Comparison of ENCODE assay signal across 8 cellular contexts in genomic region chr11:67508486-67509121, GRCh38. TPM values are rescaled to one million over a fixed set of nuclear protein-coding genes. Genes with fewer than 3 reads are reported as not detected.
A peak's percentile ranks its signal among the peaks of the same experiment; 100 is the strongest.
DNase-seq lines count a peak whose midpoint lies in the region; ATAC-seq, FAIRE-seq and TF ChIP-seq lines count a peak whose summit lies in the region.

No MANE protein-coding gene starts in this region.

- H3K9me1 ChIP-seq in endothelial cell of umbilical vein (replicated peaks; ENCODE audit: control insufficient read depth, extremely low read depth, insufficient read depth, low read length) = no peaks in the 10 kb centered on the region

- ATAC-seq in GM21423 (IDR thresholded peaks at IDR 0.05; ENCODE audit: unreplicated experiment) = peak; percentile 42

- DNase-seq in Caki2 (ENCODE audit: low read depth) = peak; percentile 92
- peak; percentile 97 for DNase-seq in NT2/D1 (ENCODE audit: low read depth, low spot score)
- DNase-seq in activated CD8-positive, alpha-beta memory T cell treated with anti-CD3 and anti-CD28 coated beads, Interleukin-2, amount 50 U/mL, for 4 hours = peak; percentile 99
- peak; percentile 97 for DNase-seq in endothelial cell of umbilical vein (ENCODE audit: low read depth, low spot score)
- DNase-seq in midbrain (lab: John Stamatoyannopoulos, UW) = peak; percentile 95
- DNase-seq in stimulated activated CD8-positive, alpha-beta memory T cell treated with anti-CD3 and anti-CD28 coated beads, Interleukin-15, amount 100 ng/mL, for 48 hours (ENCODE audit: low read depth in 2 of 2) = peak; percentile 96 to 98

- TF ChIP-seq CTCF in endothelial cell of umbilical vein (IDR thresholded peaks at IDR 0.05; ENCODE audit: extremely low read depth in 1 of 2, insufficient read depth in 1 of 2, low read depth in 1 of 2, low read length in 2 of 2) = no peak

- POLR2A ChIA-PET in endothelial cell of umbilical vein (lab: Charles Lee) = no interaction called here

- intact Hi-C loops in endothelial cell of umbilical vein (cut with micrococcal nuclease) = loop anchor here (1.0 to 10.0 kb wide), 7 partner anchors 39 to 244 kb away; partner anchors contain the start of genes GPR152, GRK2, GSTP1 and NDUFV1

- TF ChIP-seq POLR2A in endothelial cell of umbilical vein (IDR thresholded peaks at IDR 0.05; ENCODE audit: low read depth, low read length) = peak; percentile 56

- H3K27me3 ChIP-seq in HUES48 (ENCODE audit: control insufficient read depth, insufficient read depth, low read length) = peaks cover 4% of the 10 kb centered on the region; the same call in 1 of the 2 replicates
- peaks cover 10% of the 10 kb centered on the region for H3K27me3 ChIP-seq in NT2/D1 (ENCODE audit: insufficient read depth, insufficient read length)
- peaks cover 0 to 3% of the 10 kb centered on the region in 2 experiments for H3K27me3 ChIP-seq in endothelial cell of umbilical vein (ENCODE audit: control insufficient read depth in 2 of 2, insufficient read depth in 2 of 2, low read length in 2 of 2)

- TSS peak; percentile 71 for BruUV-seq in endothelial cell of umbilical vein (replicated peaks; lab: Mats Ljungman, UMichigan)

- H3K79me2 ChIP-seq in endothelial cell of umbilical vein (ENCODE audit: control insufficient read depth, insufficient read depth, low read length) = peaks cover 11% of the 10 kb centered on the region

- dilution Hi-C loops in endothelial cell of umbilical vein (cut with MboI; ENCODE audit: extremely low pct_ligation_motif_present, low sequenced_read_pairs) = no loop called here

- in situ Hi-C loops in Caki2 (cut with HindIII; ENCODE audit: low pct_unique_long_range_greater_than_20kb, low sequenced_read_pairs) = no loop called here

- no peak for FAIRE-seq in endothelial cell of umbilical vein (lab: Jason Lieb, UNC)

- peak overlapping the region; percentile 80 for H3K9ac ChIP-seq in HUES48 (ENCODE audit: low read depth, low read length)
- peak overlapping the region; percentile 86 for H3K9ac ChIP-seq in NT2/D1 (ENCODE audit: insufficient read length, low read depth)
- peak overlapping the region; percentile 85 for H3K9ac ChIP-seq in endothelial cell of umbilical vein (replicated peaks; ENCODE audit: extremely low read depth, insufficient read depth, low read length)

- no peaks in the 10 kb centered on the region for H3K9me3 ChIP-seq in HUES48 (ENCODE audit: control insufficient read depth, insufficient read depth, low read length)
- H3K9me3 ChIP-seq in NT2/D1 (ENCODE audit: insufficient read depth, low read length) = no peaks in the 10 kb centered on the region
- no peaks in the 10 kb centered on the region for H3K9me3 ChIP-seq in endothelial cell of umbilical vein (replicated peaks; ENCODE audit: control insufficient read depth, insufficient read depth, low read length)

- H3K4me1 ChIP-seq in HUES48 (ENCODE audit: control insufficient read depth, insufficient read depth, low read length) (peaks cover 18% of the 10 kb centered on the region), NT2/D1 (ENCODE audit: insufficient read depth, insufficient read length) (peaks cover 19% of the 10 kb centered on the region), endothelial cell of umbilical vein (ENCODE audit: control insufficient read depth, extremely low read depth, insufficient read depth, low read length) (peaks cover 36% of the 10 kb centered on the region)

- peak overlapping the region; percentile 87 for H3K4me3 ChIP-seq in HUES48 (ENCODE audit: low read depth, low read length)
- peak overlapping the region; percentile 97 for H3K4me3 ChIP-seq in NT2/D1 (ENCODE audit: insufficient read length, low read depth)
- H3K4me3 ChIP-seq in endothelial cell of umbilical vein (replicated peaks in 1 of 3; ENCODE audit: insufficient read depth in 1 of 3, low read depth in 1 of 3, low read length in 3 of 3) = peak overlapping the region; percentile 52 to 62 (median 53)

- H3K36me3 ChIP-seq in HUES48 (ENCODE audit: control insufficient read depth, insufficient read depth, low read length) (peaks cover 6% of the 10 kb centered on the region; the same call in 1 of the 2 replicates), NT2/D1 (ENCODE audit: insufficient read depth, insufficient read length, low read length) (peaks cover 12% of the 10 kb centered on the region), endothelial cell of umbilical vein (ENCODE audit: control insufficient read depth in 2 of 2, extremely low read depth in 1 of 2, insufficient read depth in 2 of 2, low read length in 2 of 2) (peaks cover 0 to 4% of the 10 kb centered on the region in 2 experiments)

- H3K27ac ChIP-seq in HUES48 (ENCODE audit: low read depth, low read length) = peak overlapping the region; percentile 94
- H3K27ac ChIP-seq in endothelial cell of umbilical vein (ENCODE audit: insufficient read depth, low read depth, low read length) = peak overlapping the region; percentile 83

- H4K20me1 ChIP-seq in endothelial cell of umbilical vein (replicated peaks; ENCODE audit: control insufficient read depth, extremely low read depth, insufficient read depth, low read length) = no peaks in the 10 kb centered on the region

- H2AFZ ChIP-seq in endothelial cell of umbilical vein (ENCODE audit: low read depth, low read length) = peak overlapping the region; percentile 92

- peak overlapping the region; percentile 75 for H3K4me2 ChIP-seq in endothelial cell of umbilical vein (ENCODE audit: insufficient read depth, low read length)

- CTCF ChIA-PET in endothelial cell of umbilical vein (lab: Charles Lee) = no interaction called here

TF ChIP-seq in endothelial cell of umbilical vein, 7 proteins besides CTCF, POLR2A, EP300 and RAD21 (continues in another document):
- peak; percentile 75 for TF ChIP-seq POLR2AphosphoS5 (IDR thresholded peaks at IDR 0.05; ENCODE audit: insufficient read depth, low read depth, low read length)
- peak; percentile 62 for TF ChIP-seq MAX (IDR thresholded peaks at IDR 0.05; ENCODE audit: insufficient read depth, insufficient read length)

RNA-seq across cellular contexts. Expression of gene CDK2AP2, which starts 0.6 kb away (rescaled TPM):
- total RNA-seq in Caki2 (2014; rRNA removed; shearing (Covaris generic); ENCODE audit: low replicate concordance) = 43.6 and 56.9 TPM in 2 replicates
- 81.2 and 97.0 TPM in 2 replicates for total RNA-seq in endothelial cell of umbilical vein
- 143 and 191 TPM in 2 replicates for polyA plus RNA-seq in endothelial cell of umbilical vein
- polyA plus RNA-seq in endothelial cell of umbilical vein (2011; cell fraction: cytosol; rRNA removed) = 88.0 and 122 TPM in 2 replicates
- 63.9 and 66.0 TPM in 2 replicates for polyA plus RNA-seq in endothelial cell of umbilical vein (2011; cell fraction: nucleus; rRNA removed)
- polyA plus RNA-seq in endothelial cell of umbilical vein (2012) = 46.8 and 73.3 TPM in 2 replicates
- polyA minus RNA-seq in endothelial cell of umbilical vein = 29.1 and 43.2 TPM in 2 replicates
- polyA minus RNA-seq in endothelial cell of umbilical vein (2011; cell fraction: cytosol; rRNA and poly(A)+ RNA removed) = 66.5 TPM
- 26.2 and 27.3 TPM in 2 replicates for polyA minus RNA-seq in endothelial cell of umbilical vein (2011; cell fraction: nucleus; rRNA and poly(A)+ RNA removed)

RNA-seq across cellular contexts. Expression of gene PITPNM1, which starts 3.4 kb away (rescaled TPM):
- total RNA-seq in Caki2 (2014; rRNA removed; shearing (Covaris generic); ENCODE audit: low replicate concordance) = 43.8 and 48.4 TPM in 2 replicates
- 26.4 and 50.9 TPM in 2 replicates for total RNA-seq in endothelial cell of umbilical vein
- 16.5 and 25.2 TPM in 2 replicates for polyA plus RNA-seq in endothelial cell of umbilical vein
- 8.9 and 12.8 TPM in 2 replicates for polyA plus RNA-seq in endothelial cell of umbilical vein (2011; cell fraction: cytosol; rRNA removed)
- 38.2 and 38.7 TPM in 2 replicates for polyA plus RNA-seq in endothelial cell of umbilical vein (2011; cell fraction: nucleus; rRNA removed)
- polyA plus RNA-seq in endothelial cell of umbilical vein (2012) = 16.0 and 21.5 TPM in 2 replicates
- 11.1 and 18.5 TPM in 2 replicates for polyA minus RNA-seq in endothelial cell of umbilical vein
- 76.5 TPM for polyA minus RNA-seq in endothelial cell of umbilical vein (2011; cell fraction: cytosol; rRNA and poly(A)+ RNA removed)
- 10.0 and 12.0 TPM in 2 replicates for polyA minus RNA-seq in endothelial cell of umbilical vein (2011; cell fraction: nucleus; rRNA and poly(A)+ RNA removed)

RNA-seq across cellular contexts. Expression of gene CABP2, which starts 14.6 kb away (rescaled TPM):
- not detected in 2 replicates for total RNA-seq in Caki2 (2014; rRNA removed; shearing (Covaris generic); ENCODE audit: low replicate concordance)
- not detected in 2 replicates for total RNA-seq in endothelial cell of umbilical vein
- polyA plus RNA-seq in endothelial cell of umbilical vein = not detected in 2 replicates
- polyA plus RNA-seq in endothelial cell of umbilical vein (2011; cell fraction: cytosol; rRNA removed) = not detected in 2 replicates
- polyA plus RNA-seq in endothelial cell of umbilical vein (2011; cell fraction: nucleus; rRNA removed) = not detected in 2 replicates
- not detected in 2 replicates for polyA plus RNA-seq in endothelial cell of umbilical vein (2012)
- not detected in 2 replicates for polyA minus RNA-seq in endothelial cell of umbilical vein
- not detected for polyA minus RNA-seq in endothelial cell of umbilical vein (2011; cell fraction: cytosol; rRNA and poly(A)+ RNA removed)
- polyA minus RNA-seq in endothelial cell of umbilical vein (2011; cell fraction: nucleus; rRNA and poly(A)+ RNA removed) = not detected in 2 replicates

RNA-seq across cellular contexts. Expression of gene AIP, which starts 25.8 kb away (rescaled TPM):
- 91.4 and 117 TPM in 2 replicates for total RNA-seq in Caki2 (2014; rRNA removed; shearing (Covaris generic); ENCODE audit: low replicate concordance)
- total RNA-seq in endothelial cell of umbilical vein = 46.3 and 46.5 TPM in 2 replicates
- polyA plus RNA-seq in endothelial cell of umbilical vein = 114 and 130 TPM in 2 replicates
- polyA plus RNA-seq in endothelial cell of umbilical vein (2011; cell fraction: cytosol; rRNA removed) = 96.3 and 116 TPM in 2 replicates
- 47.5 and 54.7 TPM in 2 replicates for polyA plus RNA-seq in endothelial cell of umbilical vein (2011; cell fraction: nucleus; rRNA removed)
- polyA plus RNA-seq in endothelial cell of umbilical vein (2012) = 41.7 and 70.3 TPM in 2 replicates
- polyA minus RNA-seq in endothelial cell of umbilical vein = 36.3 and 37.4 TPM in 2 replicates
- 66.7 TPM for polyA minus RNA-seq in endothelial cell of umbilical vein (2011; cell fraction: cytosol; rRNA and poly(A)+ RNA removed)
- 8.5 and 15.0 TPM in 2 replicates for polyA minus RNA-seq in endothelial cell of umbilical vein (2011; cell fraction: nucleus; rRNA and poly(A)+ RNA removed)

RNA-seq across cellular contexts. Expression of gene TMEM134, which starts 39.6 kb away (rescaled TPM):
- total RNA-seq in Caki2 (2014; rRNA removed; shearing (Covaris generic); ENCODE audit: low replicate concordance) = 99.8 and 100 TPM in 2 replicates
- 33.4 and 41.6 TPM in 2 replicates for total RNA-seq in endothelial cell of umbilical vein
- 207 and 213 TPM in 2 replicates for polyA plus RNA-seq in endothelial cell of umbilical vein
- polyA plus RNA-seq in endothelial cell of umbilical vein (2011; cell fraction: cytosol; rRNA removed) = 64.6 and 78.8 TPM in 2 replicates
- 39.9 and 47.6 TPM in 2 replicates for polyA plus RNA-seq in endothelial cell of umbilical vein (2011; cell fraction: nucleus; rRNA removed)
- 20.8 and 34.4 TPM in 2 replicates for polyA plus RNA-seq in endothelial cell of umbilical vein (2012)
- polyA minus RNA-seq in endothelial cell of umbilical vein = 8.6 and 14.8 TPM in 2 replicates
- polyA minus RNA-seq in endothelial cell of umbilical vein (2011; cell fraction: cytosol; rRNA and poly(A)+ RNA removed) = 9.0 TPM
- polyA minus RNA-seq in endothelial cell of umbilical vein (2011; cell fraction: nucleus; rRNA and poly(A)+ RNA removed) = 9.4 and 9.9 TPM in 2 replicates

Comparison
In these comparisons a context has a peak if more than half of its experiments do, and no peak if none do; other contexts are left out.
1. Peak in every context shown above with its lines: DNase-seq, ATAC-seq, H3K4me3 ChIP-seq and H3K27ac ChIP-seq.